17 cellular contexts compared by ENCODE assay signal in the genomic region with DNA sequence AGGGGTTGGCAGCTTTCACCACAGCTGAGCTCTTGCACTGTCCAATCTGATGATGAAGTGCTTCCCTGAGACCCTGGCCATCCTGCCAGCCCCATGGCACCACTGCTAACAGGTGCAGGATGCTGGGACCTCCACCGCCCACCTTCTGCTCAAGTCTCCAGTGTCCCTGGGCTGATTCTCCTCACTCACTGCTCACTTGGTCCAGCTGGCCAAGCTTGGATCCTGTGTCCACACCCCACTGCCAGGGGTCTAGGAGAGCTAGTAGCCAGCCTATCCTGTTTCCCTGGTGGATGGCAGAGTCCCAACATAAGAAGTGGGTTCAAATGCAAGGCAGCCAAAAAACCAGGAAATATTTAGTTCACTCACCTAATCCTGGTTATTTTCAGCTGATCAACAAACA.
A peak's percentile ranks its signal among the peaks of the same experiment; 100 is the strongest.
DNase-seq lines count a peak whose midpoint lies in the region; ATAC-seq and TF ChIP-seq lines count a peak whose summit lies in the region.
"Had no signal": no experiment of that assay in that cellular context is flagged by ENCODE, and none has a peak within 500 bp of the region (broad histone marks: within the 10 kb centered on the region; RNA-seq: fewer than 3 reads in every experiment).

No MANE protein-coding gene starts in this region.

- no peak overlapping the region for H4K91ac ChIP-seq in neuronal stem cell (ENCODE audit: low read depth, low read length, poor library complexity)

- BruUV-seq in Panc1 (replicated peaks; lab: Mats Ljungman, UMichigan), result no TSS peak

- H3K18ac ChIP-seq in neuronal stem cell (ENCODE audit: low read length), result peak overlapping the region; percentile 49

- no peak overlapping the region for H4K8ac ChIP-seq in neuronal stem cell (ENCODE audit: low read depth, low read length)

- in situ Hi-C loops in Panc1 (cut with HindIII; ENCODE audit: low pct_unique_long_range_greater_than_20kb, low sequenced_read_pairs) (no loop called here), KBM-7 (cut with MboI; ENCODE audit: low pct_unique_long_range_greater_than_20kb, low sequenced_read_pairs) (loop anchor here (25.0 kb wide), 1 partner anchor 90 kb away; no protein-coding TSS in a partner anchor)

- H3K14ac ChIP-seq in neuronal stem cell (ENCODE audit: low read length), result no peak overlapping the region

- H3K4me3 Mint-ChIP-seq in T-helper 17 cell, result no peak overlapping the region
- H3K4me3 Mint-ChIP-seq: CD14-positive monocyte; CD8-positive, alpha-beta T cell had no signal

- H4K20me1 ChIP-seq in BLaER1, result no peaks in the 10 kb centered on the region

- no peaks in the 10 kb centered on the region for H3K79me1 ChIP-seq in neuronal stem cell (ENCODE audit: low read depth, low read length)

- H3K4me2 ChIP-seq in BLaER1, result no peak overlapping the region
- no peak overlapping the region for H3K4me2 ChIP-seq in neuronal stem cell (ENCODE audit: insufficient read depth, low read length, poor library complexity, severe bottlenecking)

- H2AFZ ChIP-seq in neuronal stem cell (ENCODE audit: low read length), result no peak overlapping the region
- H2AFZ ChIP-seq: GM23248 had no signal

- CTCF ChIA-PET in Panc1 (lab: Charles Lee), result no interaction called here

- DNase-seq in Panc1 (ENCODE audit: low read depth, low spot score) (no peak), dermis microvascular lymphatic vessel endothelial cell (ENCODE audit: low read depth in 2 of 2) (peak; percentile 60 to 69), neuronal stem cell (ENCODE audit: low spot score) (no peak), KBM-7 (no peak), T-helper 17 cell (no peak), GM10266 (ENCODE audit: extremely low spot score) (no peak)
- no peak for DNase-seq in activated CD4-positive, alpha-beta T cell treated with anti-CD3 and anti-CD28 coated beads for 48 hours
- DNase-seq: BE2C; CD8-positive, alpha-beta T cell; COR-L47; DND-41; GDM1; GM23248 had no signal

- TF ChIP-seq CTCF in Panc1 (IDR thresholded peaks at IDR 0.05), result no peak
- TF ChIP-seq CTCF in GM10266 (IDR thresholded peaks at IDR 0.05; ENCODE audit: control insufficient read depth, insufficient read depth, low read depth, missing control alignments), result no peak

- ATAC-seq in Panc1 (no peak), T-helper 17 cell (no peak)
- ATAC-seq: CD8-positive, alpha-beta T cell; HCT116 had no signal

- intact Hi-C loops in Panc1 (cut with micrococcal nuclease; ENCODE audit: unreplicated experiment), result no loop called here

- no peaks in the 10 kb centered on the region for H3K27me3 Mint-ChIP-seq in T-helper 17 cell

- H3K36me3 ChIP-seq in BLaER1 (no peaks in the 10 kb centered on the region), Panc1 (ENCODE audit: control insufficient read depth, insufficient read depth, low read length) (no peaks in the 10 kb centered on the region), neuronal stem cell (replicated peaks in 1 of 2; ENCODE audit: control insufficient read depth in 2 of 2, insufficient read depth in 2 of 2, low read length in 2 of 2) (no peaks in the 10 kb centered on the region)
- H3K36me3 ChIP-seq: BE2C had no signal

- H3K36me3 Mint-ChIP-seq in T-helper 17 cell (ENCODE audit: low read depth), result no peaks in the 10 kb centered on the region
- H3K36me3 Mint-ChIP-seq: CD8-positive, alpha-beta T cell had no signal

- no peak overlapping the region for H2AK5ac ChIP-seq in neuronal stem cell (ENCODE audit: low read depth, low read length)

- no peak overlapping the region for H3K27ac Mint-ChIP-seq in T-helper 17 cell
- H3K27ac Mint-ChIP-seq: CD14-positive monocyte; CD8-positive, alpha-beta T cell had no signal

- no CpG with 5 or more reads among the region's 1 CpG for WGBS in neuronal stem cell (ENCODE audit: extremely low coverage in 2 of 2, insufficient read length in 2 of 2, insufficient replicate concordance in 1 of 2), 2 donors

- H3K27ac ChIP-seq in BLaER1 (0 out of 2 replicates have a peak overlapping the region, but pooled peaks have one; percentile 14), Panc1 (ENCODE audit: low read length) (peak overlapping the region; percentile 60), neuronal stem cell (replicated peaks; ENCODE audit: low read length) (no peak overlapping the region)
- H3K27ac ChIP-seq: GM23248, HL-60 had no signal

- no peak overlapping the region for H2BK120ac ChIP-seq in neuronal stem cell (ENCODE audit: low read depth, low read length)

- H3K9ac ChIP-seq in BLaER1 (no peak overlapping the region), neuronal stem cell (ENCODE audit: low read depth, low read length, poor library complexity) (no peak overlapping the region)
- H3K9ac ChIP-seq: GM23248 had no signal

- peaks cover 9% of the 10 kb centered on the region; the same call in 1 of the 2 replicates for H3K9me3 ChIP-seq in BLaER1
- no peaks in the 10 kb centered on the region for H3K9me3 ChIP-seq in Panc1 (ENCODE audit: control insufficient read depth, insufficient read depth, low read depth, low read length)
- H3K9me3 ChIP-seq in neuronal stem cell (replicated peaks in 1 of 2; ENCODE audit: control insufficient read depth in 2 of 2, insufficient read depth in 1 of 2, low read depth in 1 of 2, low read length in 2 of 2), result no peaks in the 10 kb centered on the region
- H3K9me3 ChIP-seq in T-helper 17 cell (ENCODE audit: control insufficient read depth, low read length, poor library complexity, severe bottlenecking), result no peaks in the 10 kb centered on the region
- H3K9me3 ChIP-seq: BE2C had no signal

- POLR2A ChIA-PET in Panc1 (lab: Charles Lee), result no interaction called here

- peak overlapping the region; percentile 46 for H3K23ac ChIP-seq in neuronal stem cell (ENCODE audit: low read depth, low read length, poor library complexity)

- H2BK15ac ChIP-seq in neuronal stem cell (ENCODE audit: low read length), result peak overlapping the region; percentile 35

- H2BK12ac ChIP-seq in neuronal stem cell (ENCODE audit: low read length), result no peak overlapping the region

- H2BK5ac ChIP-seq in neuronal stem cell (ENCODE audit: low read length), result no peak overlapping the region

- peak overlapping the region; percentile 70 for H3K4ac ChIP-seq in neuronal stem cell (ENCODE audit: low read length)

- peaks cover 14% of the 10 kb centered on the region for H3K4me1 Mint-ChIP-seq in T-helper 17 cell

- H3K4me1 ChIP-seq in BLaER1, result peaks cover 13% of the 10 kb centered on the region
- H3K4me1 ChIP-seq in Panc1 (ENCODE audit: control insufficient read depth, insufficient read depth, low read length), result peaks cover 13% of the 10 kb centered on the region; the same call in 1 of the 2 replicates
- no peaks in the 10 kb centered on the region for H3K4me1 ChIP-seq in neuronal stem cell (ENCODE audit: control insufficient read depth in 2 of 2, insufficient read depth in 1 of 2, low read depth in 1 of 2, low read length in 2 of 2)
- H3K4me1 ChIP-seq: BE2C had no signal

- H3K4me3 ChIP-seq in BLaER1, result no peak overlapping the region
- H3K4me3 ChIP-seq in Panc1 (ENCODE audit: low read depth in 2 of 2, low read length in 2 of 2), result no peak overlapping the region
- no peak overlapping the region for H3K4me3 ChIP-seq in neuronal stem cell (ENCODE audit: low read length in 2 of 2)
- H3K4me3 ChIP-seq: GM23248 had no signal

- H3K27me3 ChIP-seq in BLaER1 (no peaks in the 10 kb centered on the region), Panc1 (ENCODE audit: control insufficient read depth, insufficient read depth, low read length) (no peaks in the 10 kb centered on the region), neuronal stem cell (ENCODE audit: control insufficient read depth in 3 of 3, insufficient read depth in 3 of 3, low read depth in 1 of 3, low read length in 3 of 3) (no peaks in the 10 kb centered on the region)
- H3K27me3 ChIP-seq: BE2C had no signal

Comparison
In these comparisons a context has a peak if more than half of its experiments do, and no peak if none do; other contexts are left out.
1. DNase-seq: peak in dermis microvascular lymphatic vessel endothelial cell (2 of 2); none in Panc1 (single experiment), neuronal stem cell (single experiment), KBM-7 (single experiment), T-helper 17 cell (0 of 3), GM10266 (single experiment) and activated CD4-positive, alpha-beta T cell treated with anti-CD3 and anti-CD28 coated beads for 48 hours (single experiment).